ENCODE assay signal across 8 cellular contexts in the genomic region with DNA sequence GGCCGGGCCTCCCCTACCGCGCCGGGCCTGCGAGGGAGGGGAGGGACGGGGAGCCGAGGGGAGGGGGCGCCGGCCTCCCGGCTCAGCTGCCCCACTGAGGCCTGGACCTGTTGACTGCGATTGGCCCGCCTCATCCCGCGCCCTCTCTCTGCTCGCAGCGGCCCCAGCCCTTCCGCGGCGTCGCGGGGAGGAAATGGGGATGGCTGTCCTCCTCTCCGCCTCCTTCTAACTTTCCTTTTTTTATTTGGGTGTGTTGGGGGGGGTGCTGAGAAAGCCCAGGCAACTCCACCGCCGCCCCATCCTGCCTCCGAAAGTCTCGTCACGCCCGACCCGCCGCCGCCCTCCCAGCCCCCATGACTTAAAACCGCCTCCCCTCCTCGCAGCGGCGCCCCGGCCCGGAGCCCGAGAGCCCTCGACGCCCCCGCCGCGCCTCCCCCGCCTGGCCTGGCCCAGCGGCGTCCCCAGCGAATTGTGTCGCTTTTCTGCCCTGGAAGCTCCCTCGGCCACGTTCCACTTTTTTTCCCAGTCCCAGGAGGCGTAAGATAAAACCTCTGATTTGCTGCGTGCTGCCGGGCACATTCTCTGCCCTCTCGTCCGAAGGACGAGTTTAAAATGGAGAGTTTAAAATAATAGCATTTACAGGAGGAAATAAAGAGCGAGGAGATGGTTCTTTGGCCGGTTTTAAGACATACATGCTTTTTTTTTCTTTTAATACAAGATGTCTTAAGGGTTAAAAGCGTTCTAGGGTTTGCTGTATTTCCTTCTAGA. TPM values are rescaled to one million over a fixed set of nuclear protein-coding genes. Genes with fewer than 3 reads are reported as not detected.
DNase-seq lines count a peak whose midpoint lies in the region; ATAC-seq and TF ChIP-seq lines count a peak whose summit lies in the region.

No MANE protein-coding gene starts in this region.

- ATAC-seq in GM19023 (IDR thresholded peaks at IDR 0.05; ENCODE audit: unreplicated experiment) (peak; percentile 23), HG03432 (IDR thresholded peaks at IDR 0.05; ENCODE audit: unreplicated experiment) (peak; percentile 40)

- no peaks in the 10 kb centered on the region for H3K9me3 Mint-ChIP-seq in activated naive CD4-positive, alpha-beta T cell treated with anti-CD3 and anti-CD28 coated beads, Interleukin-2, amount 50 U/mL, for 24 hours
- peaks cover 25% of the 10 kb centered on the region for H3K9me3 Mint-ChIP-seq in glutamatergic neuron (ENCODE audit: unreplicated experiment)

- no peaks in the 10 kb centered on the region for H3K9me3 ChIP-seq in vagina

- H3K27me3 ChIP-seq in vagina, result no peaks in the 10 kb centered on the region

- intact Hi-C loops in vagina (cut with DNase I), result no loop called here

- peak in 1 of 2 donors; percentile 9 for TF ChIP-seq POLR2A in vagina (IDR thresholded peaks at IDR 0.05)

- H3K27ac Mint-ChIP-seq in activated naive CD4-positive, alpha-beta T cell treated with anti-CD3 and anti-CD28 coated beads, Interleukin-2, amount 50 U/mL, for 24 hours, result peak overlapping the region; percentile 98
- peak overlapping the region; percentile 97 for H3K27ac Mint-ChIP-seq in glutamatergic neuron (ENCODE audit: unreplicated experiment)

- DNase-seq in AG09309 (ENCODE audit: low read depth) (no peak), RPMI7951 (ENCODE audit: low read depth) (peak; percentile 88), glutamatergic neuron (peak; percentile 87), occipital lobe (lab: John Stamatoyannopoulos, UW) (peak; percentile 79), vagina (ENCODE audit: extremely low spot score in 2 of 2) (no peak)

- peaks cover 2% of the 10 kb centered on the region for H3K36me3 Mint-ChIP-seq in activated naive CD4-positive, alpha-beta T cell treated with anti-CD3 and anti-CD28 coated beads, Interleukin-2, amount 50 U/mL, for 24 hours
- H3K36me3 Mint-ChIP-seq in glutamatergic neuron (ENCODE audit: unreplicated experiment), result no peaks in the 10 kb centered on the region

- peaks cover 22% of the 10 kb centered on the region for H3K27me3 Mint-ChIP-seq in activated naive CD4-positive, alpha-beta T cell treated with anti-CD3 and anti-CD28 coated beads, Interleukin-2, amount 50 U/mL, for 24 hours
- H3K27me3 Mint-ChIP-seq in glutamatergic neuron (ENCODE audit: unreplicated experiment), result peaks cover 13% of the 10 kb centered on the region

- peak overlapping the region; percentile 95 for H3K4me3 Mint-ChIP-seq in activated naive CD4-positive, alpha-beta T cell treated with anti-CD3 and anti-CD28 coated beads, Interleukin-2, amount 50 U/mL, for 24 hours
- H3K4me3 Mint-ChIP-seq in glutamatergic neuron (ENCODE audit: unreplicated experiment), result peak overlapping the region; percentile 95

- peak overlapping the region; percentile 99 for H3K27ac ChIP-seq in vagina

- no peaks in the 10 kb centered on the region for H3K36me3 ChIP-seq in vagina

- no peak for TF ChIP-seq CTCF in AG09309 (IDR thresholded peaks at IDR 0.05; ENCODE audit: control insufficient read depth, insufficient read depth, low read depth, low read length, missing control alignments)
- TF ChIP-seq CTCF in glutamatergic neuron (IDR thresholded peaks at IDR 0.05; ENCODE audit: partially characterized antibody, unreplicated experiment), result no peak
- TF ChIP-seq CTCF in vagina (IDR thresholded peaks at IDR 0.05), result no peak

- peaks cover 41% of the 10 kb centered on the region for H3K4me1 ChIP-seq in vagina

- peak overlapping the region; percentile 76 for H3K4me3 ChIP-seq in AG09309 (ENCODE audit: control insufficient read depth, low read depth, low read length)
- peak overlapping the region; percentile 77 to 83 for H3K4me3 ChIP-seq in vagina

- H3K4me1 Mint-ChIP-seq in activated naive CD4-positive, alpha-beta T cell treated with anti-CD3 and anti-CD28 coated beads, Interleukin-2, amount 50 U/mL, for 24 hours, result peaks cover 45% of the 10 kb centered on the region
- H3K4me1 Mint-ChIP-seq in glutamatergic neuron (ENCODE audit: low read depth, unreplicated experiment), result peaks cover 29% of the 10 kb centered on the region

RNA-seq across cellular contexts. Expression of a gene that starts 0.9 kb away (rescaled TPM):
- 0.48 and 0.88 TPM in 2 replicates for total RNA-seq in RPMI7951 (2014; rRNA removed; shearing (Covaris generic))
- total RNA-seq in glutamatergic neuron (ENCODE audit: unreplicated experiment) (1.3 TPM), occipital lobe (9.4 TPM), vagina (2.7 TPM)

RNA-seq across cellular contexts. Expression of a gene that starts 7.7 kb away (rescaled TPM):
- 31.2 and 42.1 TPM in 2 replicates for total RNA-seq in RPMI7951 (2014; rRNA removed; shearing (Covaris generic))
- 50.9 TPM for total RNA-seq in glutamatergic neuron (ENCODE audit: unreplicated experiment)
- total RNA-seq in occipital lobe, result 54.7 TPM
- total RNA-seq in vagina, result 53.3 TPM

Comparison
In these comparisons a context has a peak if more than half of its experiments do, and no peak if none do; other contexts are left out.
1. DNase-seq: peak in RPMI7951 (single experiment), glutamatergic neuron (single experiment) and occipital lobe (single experiment); none in AG09309 (single experiment) and vagina (0 of 2).